Comparison of ENCODE assay signal across 7 cellular contexts in genomic region chr16:71356051-71356740, GRCh38. TPM values are rescaled to one million over a fixed set of nuclear protein-coding genes. Genes with fewer than 3 reads are reported as not detected.
"Had no signal": no experiment of that assay in that cellular context is flagged by ENCODE, and none has a peak within 500 bp of the region (broad histone marks: within the 10 kb centered on the region; RNA-seq: fewer than 3 reads in every experiment).

No MANE protein-coding gene starts in this region.

- DNase-seq: HCEC 1CT, IMR-90 had no signal

- H3K4me2 ChIP-seq: GM23338 had no signal

- FAIRE-seq: H1, H54, K562 had no signal

- H2AFZ ChIP-seq: GM23338 had no signal

- H3K4me3 ChIP-seq: GM23338, K562 had no signal

- H3K27ac ChIP-seq: HL-60 had no signal

RNA-seq across cellular contexts. Expression of gene CALB2, which starts 2.3 kb away (rescaled TPM):
- polyA plus RNA-seq: K562 had no signal
